9 cellular contexts compared by ENCODE assay signal in the genomic region with DNA sequence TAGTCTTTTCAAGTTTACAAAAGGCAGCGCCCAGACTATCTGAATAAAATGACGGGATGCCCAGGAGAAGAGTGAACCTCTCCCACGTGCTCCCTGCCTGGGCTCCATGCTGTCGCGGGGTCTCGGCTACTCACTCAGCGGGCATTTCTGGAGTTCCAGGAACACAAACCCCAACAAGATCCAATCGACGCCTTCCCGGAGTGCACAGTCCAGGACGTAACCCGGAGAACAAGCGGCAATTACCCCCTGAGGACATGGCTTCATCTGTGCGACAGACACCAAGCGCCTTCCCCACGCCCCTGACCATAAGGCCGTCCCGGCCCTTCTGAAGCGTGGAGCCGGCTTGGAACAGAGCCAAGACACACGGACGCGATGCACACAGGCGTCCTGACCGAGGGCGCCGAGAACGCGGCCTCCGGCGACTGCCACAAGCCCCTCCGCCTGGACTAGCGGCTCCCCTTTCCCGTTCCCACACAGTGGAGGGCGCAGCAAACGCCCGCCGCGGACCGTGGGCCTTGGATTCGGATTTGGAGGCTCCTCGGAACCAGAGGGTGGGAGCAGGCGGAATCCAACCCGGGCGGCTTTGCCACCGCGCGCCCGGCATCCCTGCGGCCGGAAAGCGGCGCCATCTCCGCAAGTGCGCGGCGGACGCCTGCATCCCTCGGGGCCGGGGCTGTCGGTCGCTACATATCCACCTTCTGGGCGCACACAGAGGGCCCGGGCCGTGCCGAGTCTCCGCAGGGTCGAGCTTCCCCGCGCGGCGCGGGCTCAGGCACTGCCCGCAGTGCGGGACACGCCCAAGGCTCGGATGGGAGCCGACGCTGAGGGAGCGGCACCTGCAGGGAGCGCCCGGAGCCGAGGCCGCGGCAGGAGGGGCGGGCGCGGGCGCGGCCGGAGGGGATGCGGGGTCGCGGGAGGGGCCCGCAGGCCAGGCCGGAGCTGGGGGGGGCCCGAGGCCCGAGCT. TPM values are rescaled to one million over a fixed set of nuclear protein-coding genes. Genes with fewer than 3 reads are reported as not detected.
DNase-seq lines count a peak whose midpoint lies in the region; ATAC-seq, FAIRE-seq and TF ChIP-seq lines count a peak whose summit lies in the region.
"Had no signal": no experiment of that assay in that cellular context is flagged by ENCODE, and none has a peak within 500 bp of the region (broad histone marks: within the 10 kb centered on the region; RNA-seq: fewer than 3 reads in every experiment).

No MANE protein-coding gene starts in this region.

- H3K27me3 ChIP-seq in HL-60 (ENCODE audit: insufficient read depth, poor library complexity, severe bottlenecking), result peaks cover 24% of the 10 kb centered on the region
- no peaks in the 10 kb centered on the region for H3K27me3 ChIP-seq in small intestine (ENCODE audit: control insufficient read depth in 2 of 2, insufficient read depth in 2 of 2, low read length in 2 of 2)

- DNase-seq in D341Med (ENCODE audit: low spot score) (peak; percentile 80), HL-60 (ENCODE audit: low read depth in 1 of 2, low spot score in 1 of 2) (peak; percentile 19 to 31), SW480 (ENCODE audit: low spot score) (peak; percentile 48), iPS-NIHi7 (ENCODE audit: extremely low spot score) (peak; percentile 50), small intestine (peak; percentile 55), SKM-1 treated with dmso at 0.1 percent for 144 hours (lab: John Stamatoyannopoulos, UW; ENCODE audit: unreplicated experiment) (no peak)

- H3K4me3 ChIP-seq in HL-60 (replicated peaks; ENCODE audit: insufficient read depth, low read length) (peak overlapping the region; percentile 70), small intestine (ENCODE audit: low read depth in 1 of 2, low read length in 2 of 2) (peak overlapping the region; percentile 53 to 84)

- peak overlapping the region; percentile 88 to 94 (median 94) for H3K4me3 Mint-ChIP-seq in brain

- no peak for TF ChIP-seq CTCF in HL-60 (IDR thresholded peaks at IDR 0.05; ENCODE audit: insufficient read depth, low read length)
- no peak for TF ChIP-seq CTCF in brain (conservative IDR thresholded peaks at IDR 0.05)

- H3K36me3 Mint-ChIP-seq in brain, result no peaks in the 10 kb centered on the region

- H3K4me1 ChIP-seq in small intestine (ENCODE audit: control insufficient read depth in 2 of 2, insufficient read depth in 1 of 2, low read depth in 1 of 2, low read length in 1 of 2), result peaks cover 0 to 2% of the 10 kb centered on the region in 2 donors

- no peaks in the 10 kb centered on the region for H3K9me3 ChIP-seq in small intestine (ENCODE audit: control insufficient read depth, low read depth)

- H3K27ac Mint-ChIP-seq in brain, result peak overlapping the region; percentile 45 to 94 (median 91)

- peaks cover 37% of the 10 kb centered on the region for H3K4me1 Mint-ChIP-seq in brain

- peaks cover 41% of the 10 kb centered on the region for H3K27me3 Mint-ChIP-seq in brain

- H3K9me3 Mint-ChIP-seq in brain, result peaks cover 0 to 5% (median 0%) of the 10 kb centered on the region in 5 experiments

- FAIRE-seq in small intestine (lab: Jason Lieb, UNC), result no peak
- FAIRE-seq: endometrium had no signal

- no peaks in the 10 kb centered on the region for H3K36me3 ChIP-seq in small intestine (ENCODE audit: control insufficient read depth in 2 of 2, insufficient read depth in 2 of 2, low read length in 2 of 2)

- 3 to 6% (median 4%) methylated on average over 56 to 98 of the region's 98 CpGs for WGBS in small intestine, 3 donors

- no peak overlapping the region for H3K27ac ChIP-seq in HL-60 (replicated peaks)
- H3K27ac ChIP-seq in small intestine (ENCODE audit: low read depth in 1 of 2, low read length in 1 of 2), result no peak overlapping the region

- ATAC-seq in GM19467 (IDR thresholded peaks at IDR 0.05; ENCODE audit: unreplicated experiment), result peak; percentile 28

RNA-seq across cellular contexts. Expression of a gene that starts 0.7 kb away (rescaled TPM):
- polyA plus RNA-seq in brain (ENCODE audit: insufficient read depth, low read depth, low replicate concordance), result 75.4 TPM
- 1 to 10 TPM; 1.1 to 4.7 (median 2.5) TPM for polyA plus RNA-seq in small intestine

Comparison
In these comparisons a context has a peak if more than half of its experiments do, and no peak if none do; other contexts are left out.
1. RNA of a gene that starts 0.7 kb away (polyA plus RNA-seq): 75.4 TPM in brain (single experiment); 1.1 to 4.7 TPM in small intestine; every median in the first group is over 10 times any median in the second.